ENCODE assay signal across 17 cellular contexts in genomic region chr12:3160081-3160480, GRCh38.
"Had no signal": no experiment of that assay in that cellular context is flagged by ENCODE, and none has a peak within 500 bp of the region (broad histone marks: within the 10 kb centered on the region; RNA-seq: fewer than 3 reads in every experiment).

No MANE protein-coding gene starts in this region.

- H3K4me3 Mint-ChIP-seq: activated naive CD8-positive, alpha-beta T cell treated with anti-CD3 and anti-CD28 coated beads, Interleukin-2, amount 10 ng/mL, durations not matched to agents 7 days and 5 days; nephron progenitor cell had no signal

- H3K9me3 Mint-ChIP-seq: activated naive CD8-positive, alpha-beta T cell treated with anti-CD3 and anti-CD28 coated beads, Interleukin-2, amount 10 ng/mL, durations not matched to agents 7 days and 5 days had no signal

- H3K4me3 ChIP-seq: ascending aorta, mucosa of descending colon had no signal

- H3K4me1 Mint-ChIP-seq: activated naive CD8-positive, alpha-beta T cell treated with anti-CD3 and anti-CD28 coated beads, Interleukin-2, amount 10 ng/mL, durations not matched to agents 7 days and 5 days had no signal

- H3K27ac Mint-ChIP-seq: activated naive CD8-positive, alpha-beta T cell treated with anti-CD3 and anti-CD28 coated beads, Interleukin-2, amount 10 ng/mL, durations not matched to agents 7 days and 5 days; nephron progenitor cell had no signal

- H3K36me3 Mint-ChIP-seq: activated naive CD8-positive, alpha-beta T cell treated with anti-CD3 and anti-CD28 coated beads, Interleukin-2, amount 10 ng/mL, durations not matched to agents 7 days and 5 days had no signal

- ATAC-seq: foreskin keratinocyte, left lobe of liver, mucosa of descending colon had no signal

- DNase-seq: activated CD4-positive, alpha-beta T cell treated with anti-CD3 and anti-CD28 coated beads, Interleukin-2, amount 50 U/mL, for 4 hours; activated effector memory CD4-positive, alpha-beta T cell treated with Interleukin-2 at 50 U/mL for 16 hours; activated naive CD8-positive, alpha-beta T cell treated with anti-CD3 and anti-CD28 coated beads, Interleukin-2, amount 10 ng/mL, durations not matched to agents 7 days and 5 days; activated T-cell treated with anti-CD3 and anti-CD28 coated beads, Interleukin-2, amount 50 U/mL, for 1 hour; caudate nucleus; cortex of kidney; effector memory CD4-positive, alpha-beta T cell; foreskin keratinocyte; head of caudate nucleus; mammary epithelial cell; mucosa of descending colon; nephron progenitor cell; stimulated activated CD4-positive, alpha-beta T cell treated with anti-CD3 and anti-CD28 coated beads, Interleukin-2, amount 100 ng/mL, for 48 hours; stimulated activated naive CD4-positive, alpha-beta T cell treated with Interleukin-2 at 50 U/mL for 16 hours; trophoblast cell had no signal
